ENCODE assay signal across 11 cellular contexts in the genomic region with DNA sequence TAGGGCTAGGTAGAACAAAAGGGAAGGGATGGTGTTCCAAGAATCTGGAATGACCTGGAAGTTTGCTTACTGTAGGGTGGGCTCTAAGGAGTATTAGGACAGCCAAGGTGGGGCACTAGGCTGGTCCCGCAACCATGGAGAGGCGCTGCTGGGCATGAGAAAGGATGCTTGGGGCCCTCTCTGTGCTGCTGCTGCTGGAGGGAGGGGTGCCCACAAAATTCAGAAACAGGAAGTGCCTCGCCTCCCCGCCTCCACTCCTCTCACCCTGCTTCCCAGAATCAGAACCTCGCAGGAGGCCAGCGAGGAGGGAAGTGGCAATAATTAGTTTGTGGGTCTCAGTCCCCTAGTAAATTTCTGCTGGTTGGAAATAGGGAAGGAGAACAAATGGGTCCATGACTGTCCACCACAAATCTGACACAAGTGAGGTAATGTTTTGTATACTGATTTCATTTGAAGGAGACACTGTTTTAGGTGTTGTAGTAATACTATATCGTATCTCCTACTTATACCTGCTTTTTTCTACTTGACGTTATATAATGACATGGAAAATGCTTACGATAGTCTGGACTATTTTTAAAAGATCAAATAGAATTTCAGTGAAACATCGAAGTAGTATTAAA. TPM values are rescaled to one million over a fixed set of nuclear protein-coding genes. Genes with fewer than 3 reads are reported as not detected.
A peak's percentile ranks its signal among the peaks of the same experiment; 100 is the strongest.
DNase-seq lines count a peak whose midpoint lies in the region; ATAC-seq and TF ChIP-seq lines count a peak whose summit lies in the region.
"Had no signal": no experiment of that assay in that cellular context is flagged by ENCODE, and none has a peak within 500 bp of the region (broad histone marks: within the 10 kb centered on the region; RNA-seq: fewer than 3 reads in every experiment).

No MANE protein-coding gene starts in this region.

- H3K27me3 ChIP-seq in psoas muscle (ENCODE audit: insufficient read depth in 3 of 3, low read length in 2 of 3) = no peaks in the 10 kb centered on the region
- no peaks in the 10 kb centered on the region for H3K27me3 ChIP-seq in ascending aorta
- H3K27me3 ChIP-seq in PC-3 (ENCODE audit: low read length) = no peaks in the 10 kb centered on the region
- H3K27me3 ChIP-seq: BLaER1 treated with 17β-estradiol and CSF1 and Interleukin-3, amounts not matched to agents 10 nM and 100 nM had no signal

- ATAC-seq in psoas muscle (no peak), PC-3 (no peak)

- intact Hi-C loops in psoas muscle (cut with DNase I) = no loop called here
- intact Hi-C loops in ascending aorta (cut with DNase I) = no loop called here
- intact Hi-C loops in PC-3 (cut with micrococcal nuclease) = no loop called here

- H3K4me3 Mint-ChIP-seq in activated naive CD4-positive, alpha-beta T cell treated with anti-CD3 and anti-CD28 coated beads, Interleukin-2, amount 50 U/mL, for 24 hours = peak overlapping the region; percentile 11

- H3K9ac ChIP-seq in PC-3 (ENCODE audit: low read length) = no peak overlapping the region
- H3K9ac ChIP-seq: BLaER1 treated with 17β-estradiol and CSF1 and Interleukin-3, amounts not matched to agents 10 nM and 100 nM had no signal

- H3K27ac ChIP-seq in psoas muscle (no peak overlapping the region), ascending aorta (no peak overlapping the region), PC-3 (ENCODE audit: low read length) (no peak overlapping the region)
- H3K27ac ChIP-seq: thoracic aorta had no signal

- no peak overlapping the region for H2AFZ ChIP-seq in PC-3 (ENCODE audit: low read length)

- TF ChIP-seq CTCF in psoas muscle (IDR thresholded peaks at IDR 0.05) (no peak), ascending aorta (IDR thresholded peaks at IDR 0.05) (no peak), PC-3 (conservative IDR thresholded peaks at IDR 0.05; ENCODE audit: low read depth, low read length) (no peak)

- DNase-seq in MV-4-11 (lab: John Stamatoyannopoulos, UW) (peak; percentile 79), psoas muscle (no peak), HuH-7.5 (ENCODE audit: low spot score) (no peak), ascending aorta (ENCODE audit: low spot score in 2 of 2) (no peak), PC-3 (no peak)
- DNase-seq in activated CD4-positive, alpha-beta T cell treated with anti-CD3 and anti-CD28 coated beads for 1 hour = peak; percentile 11
- peak; percentile 43 for DNase-seq in stimulated activated CD4-positive, alpha-beta T cell treated with anti-CD3 and anti-CD28 coated beads, Interleukin-4, amount 100 ng/mL, for 24 hours

- H3K4me1 Mint-ChIP-seq in activated naive CD4-positive, alpha-beta T cell treated with anti-CD3 and anti-CD28 coated beads, Interleukin-2, amount 50 U/mL, for 24 hours = peaks cover 28% of the 10 kb centered on the region

- H3K36me3 Mint-ChIP-seq in activated naive CD4-positive, alpha-beta T cell treated with anti-CD3 and anti-CD28 coated beads, Interleukin-2, amount 50 U/mL, for 24 hours = no peaks in the 10 kb centered on the region

- H3K79me2 ChIP-seq in PC-3 (ENCODE audit: low read length) = no peaks in the 10 kb centered on the region

- H3K36me3 ChIP-seq in psoas muscle (ENCODE audit: insufficient read depth in 1 of 2, low read depth in 1 of 2) (no peaks in the 10 kb centered on the region), ascending aorta (no peaks in the 10 kb centered on the region), PC-3 (ENCODE audit: low read depth, low read length) (no peaks in the 10 kb centered on the region)
- H3K36me3 ChIP-seq: BLaER1 treated with 17β-estradiol and CSF1 and Interleukin-3, amounts not matched to agents 10 nM and 100 nM; thoracic aorta had no signal

- H3K4me2 ChIP-seq in PC-3 (ENCODE audit: low read length) = no peak overlapping the region

- CTCF ChIA-PET in PC-3 (lab: Charles Lee) = no interaction called here

- no peaks in the 10 kb centered on the region for H4K20me1 ChIP-seq in PC-3 (ENCODE audit: low read length)
- H4K20me1 ChIP-seq: BLaER1 treated with 17β-estradiol and CSF1 and Interleukin-3, amounts not matched to agents 10 nM and 100 nM had no signal

- H3K4me3 ChIP-seq in psoas muscle (no peak overlapping the region), ascending aorta (no peak overlapping the region), PC-3 (ENCODE audit: low read length) (no peak overlapping the region)
- H3K4me3 ChIP-seq: BLaER1 treated with 17β-estradiol and CSF1 and Interleukin-3, amounts not matched to agents 10 nM and 100 nM; skin epidermis; thoracic aorta had no signal

- POLR2A ChIA-PET in PC-3 (lab: Charles Lee; ENCODE audit: unreplicated experiment) = no interaction called here

- no peaks in the 10 kb centered on the region for H3K9me3 Mint-ChIP-seq in activated naive CD4-positive, alpha-beta T cell treated with anti-CD3 and anti-CD28 coated beads, Interleukin-2, amount 50 U/mL, for 24 hours

- no peaks in the 10 kb centered on the region for H3F3A ChIP-seq in PC-3 (ENCODE audit: low read length, unreplicated experiment)

- no peaks in the 10 kb centered on the region for H3K4me1 ChIP-seq in psoas muscle
- H3K4me1 ChIP-seq in ascending aorta = no peaks in the 10 kb centered on the region
- H3K4me1 ChIP-seq in PC-3 (ENCODE audit: insufficient read depth, low read length) = no peaks in the 10 kb centered on the region

- H3K9me3 ChIP-seq in psoas muscle (no peaks in the 10 kb centered on the region), ascending aorta (no peaks in the 10 kb centered on the region), PC-3 (ENCODE audit: low read length) (no peaks in the 10 kb centered on the region)
- H3K9me3 ChIP-seq: BLaER1 treated with 17β-estradiol and CSF1 and Interleukin-3, amounts not matched to agents 10 nM and 100 nM; thoracic aorta had no signal

- WGBS in psoas muscle, 3 donors = 80 to 87% (median 84%) methylated on average over 10 of the region's 10 CpGs

- BruUV-seq in PC-3 (replicated peaks; lab: Mats Ljungman, UMichigan) = no TSS peak

- peak overlapping the region; percentile 92 for H3K27ac Mint-ChIP-seq in activated naive CD4-positive, alpha-beta T cell treated with anti-CD3 and anti-CD28 coated beads, Interleukin-2, amount 50 U/mL, for 24 hours

- H3K27me3 Mint-ChIP-seq in activated naive CD4-positive, alpha-beta T cell treated with anti-CD3 and anti-CD28 coated beads, Interleukin-2, amount 50 U/mL, for 24 hours = no peaks in the 10 kb centered on the region

- no peaks in the 10 kb centered on the region for H3K9me2 ChIP-seq in PC-3 (replicated peaks; ENCODE audit: low read length)

RNA-seq across cellular contexts. Expression of a gene that starts 7.9 kb away (rescaled TPM):
- 10 to 100 TPM; 23.1 to 31.2 (median 29.8) TPM for total RNA-seq in psoas muscle
- 10 to 100 TPM; 47.6 to 80.5 (median 78.3) TPM for polyA plus RNA-seq in psoas muscle
- 8.1 TPM for total RNA-seq in ascending aorta
- 20.7 and 27.2 TPM in 2 replicates for total RNA-seq in PC-3 (2014; rRNA removed)

Comparison
In these comparisons a context has a peak if more than half of its experiments do, and no peak if none do; other contexts are left out.
1. DNase-seq: peak in MV-4-11 (single experiment), activated CD4-positive, alpha-beta T cell treated with anti-CD3 and anti-CD28 coated beads for 1 hour (single experiment) and stimulated activated CD4-positive, alpha-beta T cell treated with anti-CD3 and anti-CD28 coated beads, Interleukin-4, amount 100 ng/mL, for 24 hours (single experiment); none in psoas muscle (0 of 2), HuH-7.5 (single experiment), ascending aorta (0 of 2) and PC-3 (single experiment).